9 cellular contexts compared by ENCODE assay signal in genomic region chr3:56801151-56801596, GRCh38. TPM values are rescaled to one million over a fixed set of nuclear protein-coding genes. Genes with fewer than 3 reads are reported as not detected.
DNase-seq lines count a peak whose midpoint lies in the region; ATAC-seq, FAIRE-seq and TF ChIP-seq lines count a peak whose summit lies in the region.
"Had no signal": no experiment of that assay in that cellular context is flagged by ENCODE, and none has a peak within 500 bp of the region (broad histone marks: within the 10 kb centered on the region; RNA-seq: fewer than 3 reads in every experiment).

No MANE protein-coding gene starts in this region.

- H3K4me2 ChIP-seq in Karpas-422 (ENCODE audit: low read depth, low read length, poor library complexity, severe bottlenecking) (peak overlapping the region; percentile 58), astrocyte (ENCODE audit: low read length) (peak overlapping the region; percentile 99)

- H3K36me3 Mint-ChIP-seq in astrocyte (ENCODE audit: low read depth, unreplicated experiment): no peaks in the 10 kb centered on the region
- H3K36me3 Mint-ChIP-seq in stimulated activated naive B cell treated with anti-CD40 and anti-IgM and Interleukin-4, amounts not matched to agents 10 μg/mL and 1 μg/mL and 100 μg/mL, for 72 hours: no peaks in the 10 kb centered on the region

- H3K4me3 ChIP-seq in Karpas-422 (ENCODE audit: low read length) (no peak overlapping the region), astrocyte (ENCODE audit: insufficient read depth, low read depth, low read length) (peak overlapping the region; percentile 72), iPS-20b (ENCODE audit: low read length) (peak overlapping the region; percentile 78)

- no peaks in the 10 kb centered on the region for H3K9me3 ChIP-seq in Karpas-422 (ENCODE audit: low read length)
- H3K9me3 ChIP-seq in astrocyte (ENCODE audit: insufficient read depth, low read depth, low read length): no peaks in the 10 kb centered on the region
- no peaks in the 10 kb centered on the region for H3K9me3 ChIP-seq in iPS-20b (ENCODE audit: insufficient read depth, low read depth, low read length)

- no peaks in the 10 kb centered on the region for H3K27me3 ChIP-seq in Karpas-422 (ENCODE audit: low read length)
- no peaks in the 10 kb centered on the region for H3K27me3 ChIP-seq in astrocyte (ENCODE audit: insufficient read depth, low read length)
- peaks cover 14% of the 10 kb centered on the region for H3K27me3 ChIP-seq in iPS-20b (ENCODE audit: insufficient read depth, low read length)

- H3K79me2 ChIP-seq in Karpas-422 (ENCODE audit: low read length): no peaks in the 10 kb centered on the region
- peaks cover 8% of the 10 kb centered on the region for H3K79me2 ChIP-seq in astrocyte (ENCODE audit: insufficient read depth, low read length)

- H3K36me3 ChIP-seq in Karpas-422 (ENCODE audit: insufficient read depth, low read length) (no peaks in the 10 kb centered on the region), astrocyte (ENCODE audit: insufficient read depth, low read length) (no peaks in the 10 kb centered on the region), iPS-20b (ENCODE audit: insufficient read depth, low read depth, low read length) (no peaks in the 10 kb centered on the region)

- no peaks in the 10 kb centered on the region for H3K9me2 ChIP-seq in Karpas-422 (replicated peaks; ENCODE audit: insufficient read depth, low read length)

- no peak overlapping the region for H2AFZ ChIP-seq in Karpas-422 (ENCODE audit: low read length)
- peak overlapping the region; percentile 85 for H2AFZ ChIP-seq in astrocyte (ENCODE audit: low read depth, low read length)

- peaks cover 20% of the 10 kb centered on the region for H3K4me1 Mint-ChIP-seq in astrocyte (ENCODE audit: low read depth, unreplicated experiment)
- H3K4me1 Mint-ChIP-seq in stimulated activated naive B cell treated with anti-CD40 and anti-IgM and Interleukin-4, amounts not matched to agents 10 μg/mL and 1 μg/mL and 100 μg/mL, for 72 hours: peaks cover 19 to 29% of the 10 kb centered on the region in 2 donors

- peaks cover 4% of the 10 kb centered on the region; the same call in 1 of the 2 replicates for H4K20me1 ChIP-seq in Karpas-422 (ENCODE audit: insufficient read depth, low read depth, low read length)
- peaks cover 12% of the 10 kb centered on the region for H4K20me1 ChIP-seq in astrocyte (ENCODE audit: insufficient read depth, low read length)

- H3K9ac ChIP-seq in Karpas-422 (ENCODE audit: low read length) (no peak overlapping the region), astrocyte (ENCODE audit: low read length) (peak overlapping the region; percentile 77), iPS-20b (ENCODE audit: low read depth, low read length) (peak overlapping the region; percentile 58; the same call in 1 of the 2 replicates)

- peaks cover 21% of the 10 kb centered on the region for H3K4me1 ChIP-seq in Karpas-422 (ENCODE audit: low read length)
- peaks cover 19% of the 10 kb centered on the region for H3K4me1 ChIP-seq in astrocyte (ENCODE audit: insufficient read depth, low read length)
- H3K4me1 ChIP-seq in iPS-20b (ENCODE audit: insufficient read depth, low read length): no peaks in the 10 kb centered on the region

- ATAC-seq in stimulated activated naive B cell treated with anti-CD40 and anti-IgM and Interleukin-4, amounts not matched to agents 10 μg/mL and 1 μg/mL and 100 μg/mL, for 72 hours (replicated peaks): peak; percentile 31 to 38

- H3K27me3 Mint-ChIP-seq in astrocyte (ENCODE audit: low read depth, unreplicated experiment): no peaks in the 10 kb centered on the region
- no peaks in the 10 kb centered on the region for H3K27me3 Mint-ChIP-seq in stimulated activated naive B cell treated with anti-CD40 and anti-IgM and Interleukin-4, amounts not matched to agents 10 μg/mL and 1 μg/mL and 100 μg/mL, for 72 hours

- H3K9me3 Mint-ChIP-seq in astrocyte (ENCODE audit: unreplicated experiment): no peaks in the 10 kb centered on the region
- H3K9me3 Mint-ChIP-seq in stimulated activated naive B cell treated with anti-CD40 and anti-IgM and Interleukin-4, amounts not matched to agents 10 μg/mL and 1 μg/mL and 100 μg/mL, for 72 hours: no peaks in the 10 kb centered on the region

- peak overlapping the region; percentile 0 for H3K27ac Mint-ChIP-seq in astrocyte (ENCODE audit: unreplicated experiment)
- peak overlapping the region; percentile 27 for H3K27ac Mint-ChIP-seq in stimulated activated naive B cell treated with anti-CD40 and anti-IgM and Interleukin-4, amounts not matched to agents 10 μg/mL and 1 μg/mL and 100 μg/mL, for 72 hours

- peak overlapping the region; percentile 93 for H3K4me3 Mint-ChIP-seq in astrocyte (ENCODE audit: unreplicated experiment)
- H3K4me3 Mint-ChIP-seq in stimulated activated naive B cell treated with anti-CD40 and anti-IgM and Interleukin-4, amounts not matched to agents 10 μg/mL and 1 μg/mL and 100 μg/mL, for 72 hours: peak overlapping the region; percentile 85 to 90

- no peak for FAIRE-seq in astrocyte (lab: Jason Lieb, UNC)

- no peak for TF ChIP-seq CTCF in astrocyte (IDR thresholded peaks at IDR 0.05; ENCODE audit: insufficient read depth, low read depth, low read length)

- peak; percentile 44 for DNase-seq in DMS 273 (lab: John Stamatoyannopoulos, UW; ENCODE audit: unreplicated experiment)
- no peak for DNase-seq in DMS 273 treated with DMSO at 0.1 percent for 48 hours (lab: John Stamatoyannopoulos, UW)
- no peak for DNase-seq in Karpas-422
- no peak for DNase-seq in astrocyte (ENCODE audit: low read depth)
- DNase-seq in stimulated activated naive B cell treated with anti-CD40 and anti-IgM and Interleukin-4, amounts not matched to agents 10 μg/mL and 1 μg/mL and 100 μg/mL, for 72 hours: no peak
- no peak for DNase-seq in NCI-H128 (lab: John Stamatoyannopoulos, UW; ENCODE audit: unreplicated experiment)
- no peak for DNase-seq in germinal center (ENCODE audit: low spot score)

- H3K27ac ChIP-seq in Karpas-422 (ENCODE audit: low read length) (no peak overlapping the region), astrocyte (ENCODE audit: low read depth, low read length) (no peak overlapping the region), iPS-20b (ENCODE audit: low read length) (no peak overlapping the region)
- H3K27ac ChIP-seq: 22Rv1 had no signal

RNA-seq across cellular contexts. Expression of gene ARHGEF3, which starts 0.6 kb away (rescaled TPM):
- 4.7 and 7.7 TPM in 2 replicates for total RNA-seq in Karpas-422 (2014; rRNA removed; shearing (Covaris generic); ENCODE audit: low replicate concordance)
- 13.7 and 14.9 TPM in 2 replicates for total RNA-seq in astrocyte
